In the genomic region with DNA sequence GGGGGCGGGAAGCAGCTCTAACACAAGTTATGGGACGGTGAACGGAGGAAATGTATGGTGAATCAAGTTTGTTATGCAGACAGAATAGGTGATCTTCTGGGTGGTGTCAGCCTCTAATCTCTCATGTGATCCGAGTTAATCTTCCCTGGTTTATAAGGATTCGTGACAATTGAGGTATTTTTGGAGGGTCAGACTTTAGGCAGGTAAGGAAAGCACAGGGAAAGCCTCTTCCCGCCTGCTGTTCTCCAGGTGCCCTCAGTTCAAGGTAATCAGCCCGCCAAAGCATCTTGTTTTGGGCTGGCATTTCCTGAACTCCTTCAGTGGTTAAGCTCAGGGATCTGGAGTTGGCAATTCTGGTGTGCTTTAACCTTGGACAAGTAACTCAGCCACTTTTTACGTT, we compare ENCODE assay signal across 10 cellular contexts. TPM values are rescaled to one million over a fixed set of nuclear protein-coding genes. Genes with fewer than 3 reads are reported as not detected.
A peak's percentile ranks its signal among the peaks of the same experiment; 100 is the strongest.
DNase-seq lines count a peak whose midpoint lies in the region; ATAC-seq and TF ChIP-seq lines count a peak whose summit lies in the region.
"Had no signal": no experiment of that assay in that cellular context is flagged by ENCODE, and none has a peak within 500 bp of the region (broad histone marks: within the 10 kb centered on the region; RNA-seq: fewer than 3 reads in every experiment).

No MANE protein-coding gene starts in this region.

- TF ChIP-seq CTCF in WERI-Rb-1 (IDR thresholded peaks at IDR 0.05; ENCODE audit: low read depth, low read length) (no peak), stomach (IDR thresholded peaks at IDR 0.05) (no peak), GM13977 (IDR thresholded peaks at IDR 0.05; ENCODE audit: extremely low read depth, insufficient read depth, missing control alignments) (no peak)

- H3K36me3 ChIP-seq in HAP-1 (replicated peaks), result peaks cover 56% of the 10 kb centered on the region
- H3K36me3 ChIP-seq in WERI-Rb-1, result peaks cover 57% of the 10 kb centered on the region
- H3K36me3 ChIP-seq in iPS-18a (ENCODE audit: control insufficient read depth, low read depth, low read length), result peaks cover 53% of the 10 kb centered on the region
- peaks cover 32 to 43% (median 36%) of the 10 kb centered on the region in 4 donors for H3K36me3 ChIP-seq in stomach

- H3K27me3 ChIP-seq in HAP-1 (ENCODE audit: low read depth) (no peaks in the 10 kb centered on the region), WERI-Rb-1 (ENCODE audit: insufficient read depth, low read depth, severe bottlenecking) (no peaks in the 10 kb centered on the region), iPS-18a (ENCODE audit: control insufficient read depth, insufficient read depth, low read length) (no peaks in the 10 kb centered on the region), stomach (no peaks in the 10 kb centered on the region)

- intact Hi-C loops in stomach (cut with DNase I; ENCODE audit: low total_unique reads), result no loop called here

- in situ Hi-C loops in HAP-1 (cut with MboI; ENCODE audit: low sequenced_read_pairs) (loop anchor here (10.0 to 25.0 kb wide), 2 partner anchors 191 to 994 kb away; a partner anchor contains a TSS), GM13977 (cut with MboI; ENCODE audit: low pct_unique_long_range_greater_than_20kb, low sequenced_read_pairs, unreplicated experiment) (no loop called here)

- ATAC-seq in GM18517 (IDR thresholded peaks at IDR 0.05; ENCODE audit: unreplicated experiment), result no peak

- no peak for DNase-seq in HAP-1 (ENCODE audit: low spot score in 2 of 2)
- no peak for DNase-seq in WERI-Rb-1
- DNase-seq in stomach, result no peak
- no peak for DNase-seq in NCI-H345 (lab: John Stamatoyannopoulos, UW)
- no peak for DNase-seq in GM13977 (ENCODE audit: low spot score)
- DNase-seq: activated T-cell treated with anti-CD3 and anti-CD28 coated beads, Interleukin-2, amount 50 U/mL, for 1 hour; MV-4-11 had no signal

- TF ChIP-seq POLR2A in stomach (IDR thresholded peaks at IDR 0.05), result no peak

- no peak for TF ChIP-seq EP300 in stomach (IDR thresholded peaks at IDR 0.05)

- peak overlapping the region; percentile 99 for H3K9ac ChIP-seq in iPS-18a (ENCODE audit: low read length)

- H3K9me3 ChIP-seq in HAP-1 (no peaks in the 10 kb centered on the region), WERI-Rb-1 (ENCODE audit: severe bottlenecking) (no peaks in the 10 kb centered on the region), iPS-18a (ENCODE audit: control insufficient read depth, low read depth, low read length) (no peaks in the 10 kb centered on the region), stomach (no peaks in the 10 kb centered on the region)
- H3K9me3 ChIP-seq: prostate gland had no signal

- peak overlapping the region; percentile 84 for H3K4me3 ChIP-seq in HAP-1
- peak overlapping the region; percentile 84 for H3K4me3 ChIP-seq in WERI-Rb-1 (ENCODE audit: low read depth, low read length)
- peak overlapping the region; percentile 99 for H3K4me3 ChIP-seq in iPS-18a (ENCODE audit: low read length)
- peak overlapping the region; percentile 64 to 85 (median 78) for H3K4me3 ChIP-seq in stomach

- 61 to 72% (median 66%) methylated on average over 8 of the region's 8 CpGs for WGBS in stomach, 5 donors

- peaks cover 7% of the 10 kb centered on the region; the same call in 1 of the 2 replicates for H3K4me1 ChIP-seq in HAP-1
- peaks cover 9% of the 10 kb centered on the region for H3K4me1 ChIP-seq in iPS-18a (ENCODE audit: control insufficient read depth, low read depth, low read length)
- peaks cover 28 to 39% (median 34%) of the 10 kb centered on the region in 4 donors for H3K4me1 ChIP-seq in stomach
- H3K4me1 ChIP-seq: prostate gland had no signal

- no peak overlapping the region; the same call in 1 of the 2 replicates for H3K27ac ChIP-seq in WERI-Rb-1
- H3K27ac ChIP-seq in iPS-18a (ENCODE audit: low read length), result no peak overlapping the region
- peak overlapping the region in 1 of 5 donors; percentile 36 for H3K27ac ChIP-seq in stomach

RNA-seq across cellular contexts. Expression of a gene that starts 1.2 kb away (rescaled TPM):
- total RNA-seq in stomach, result 10 to 100 TPM in 4 of 5 donors, 1 to 10 TPM in 1; 9.3 to 86.2 (median 23.9) TPM
- polyA plus RNA-seq in stomach, result 10 to 100 TPM in 1 of 3 donors, 1 to 10 TPM in 2; 7.1 to 12.8 (median 8.7) TPM

RNA-seq across cellular contexts. Expression of a gene that starts 1.6 kb away (rescaled TPM):
- 10 to 100 TPM in 2 of 5 donors, 1 to 10 TPM in 2, under 1 TPM in 1; 0.45 to 27.7 (median 7.0) TPM for total RNA-seq in stomach
- 1 to 10 TPM; 5.1 to 8.3 (median 6.7) TPM for polyA plus RNA-seq in stomach

RNA-seq across cellular contexts. Expression of a gene that starts 18.4 kb away (rescaled TPM):
- total RNA-seq in stomach, result 1 to 10 TPM in 3 of 5 donors, under 1 TPM in 1, not detected in 1; 0.45 to 8.2 (median 4.2) TPM
- polyA plus RNA-seq in stomach, result 1 to 10 TPM in 1 of 3 donors, under 1 TPM in 2; 0.23 to 1.6 (median 0.76) TPM

RNA-seq across cellular contexts. Expression of a gene that starts 34.9 kb away (rescaled TPM):
- 10 to 100 TPM; 11.3 to 33.8 (median 26.1) TPM for total RNA-seq in stomach
- 10 to 100 TPM; 32.5 to 42.6 (median 32.5) TPM for polyA plus RNA-seq in stomach
